ENCODE assay signal across 16 cellular contexts in genomic region chr16:56388209-56388608, GRCh38. TPM values are rescaled to one million over a fixed set of nuclear protein-coding genes. Genes with fewer than 3 reads are reported as not detected.
DNase-seq lines count a peak whose midpoint lies in the region; ATAC-seq, FAIRE-seq and TF ChIP-seq lines count a peak whose summit lies in the region.
"Had no signal": no experiment of that assay in that cellular context is flagged by ENCODE, and none has a peak within 500 bp of the region (broad histone marks: within the 10 kb centered on the region; RNA-seq: fewer than 3 reads in every experiment).

No MANE protein-coding gene starts in this region.

- H4K8ac ChIP-seq in IMR-90 (ENCODE audit: low read depth in 2 of 2, low read length in 2 of 2): no peak overlapping the region

- H3K4me3 ChIP-seq in IMR-90 (ENCODE audit: insufficient read depth, low read depth, low read length) (no peak overlapping the region), astrocyte (ENCODE audit: insufficient read depth, low read depth, low read length) (no peak overlapping the region)
- H3K4me3 ChIP-seq: HAP-1 had no signal

- no peak for TF ChIP-seq POLR2A in IMR-90 (IDR thresholded peaks at IDR 0.05; ENCODE audit: low read depth, low read length)

- H3K27ac ChIP-seq in IMR-90 (ENCODE audit: insufficient read depth, low read length) (no peak overlapping the region), astrocyte (ENCODE audit: low read depth, low read length) (no peak overlapping the region)
- H3K27ac ChIP-seq: HL-60 had no signal

- H3K4me1 ChIP-seq in IMR-90 (ENCODE audit: control insufficient read depth, insufficient read depth, low read length): peaks cover 15% of the 10 kb centered on the region
- H3K4me1 ChIP-seq in astrocyte (ENCODE audit: insufficient read depth, low read length): peaks cover 19% of the 10 kb centered on the region
- H3K4me1 ChIP-seq: HAP-1 had no signal

- intact Hi-C loops in IMR-90 (cut with micrococcal nuclease): no loop called here

- ATAC-seq in IMR-90 (ENCODE audit: low read depth): peak; percentile 59
- no peak for ATAC-seq in GM21786 (IDR thresholded peaks at IDR 0.05; ENCODE audit: unreplicated experiment)
- ATAC-seq in GM18909 (IDR thresholded peaks at IDR 0.05; ENCODE audit: poor library complexity, unreplicated experiment): no peak
- ATAC-seq: Right ventricle myocardium inferior had no signal

- no peak for TF ChIP-seq CTCF in IMR-90 (conservative IDR thresholded peaks at IDR 0.05; ENCODE audit: low read depth, low read length)
- TF ChIP-seq CTCF in astrocyte (IDR thresholded peaks at IDR 0.05; ENCODE audit: insufficient read depth, low read depth, low read length): no peak

- H3K18ac ChIP-seq in IMR-90 (ENCODE audit: low read depth, low read length): no peak overlapping the region

- dilution Hi-C loops in IMR-90 (cut with HindIII; ENCODE audit: low sequenced_read_pairs, unreplicated experiment): no loop called here

- H3K27ac Mint-ChIP-seq in astrocyte (ENCODE audit: unreplicated experiment): no peak overlapping the region
- H3K27ac Mint-ChIP-seq: B cell had no signal

- POLR2A ChIA-PET in IMR-90 (lab: Charles Lee; ENCODE audit: unreplicated experiment): no interaction called here

- no peak overlapping the region for H3K9ac ChIP-seq in IMR-90 (ENCODE audit: low read depth, low read length)
- H3K9ac ChIP-seq in astrocyte (ENCODE audit: low read length): no peak overlapping the region

- H3K9me3 ChIP-seq in IMR-90 (ENCODE audit: control insufficient read depth, insufficient read depth, low read length) (no peaks in the 10 kb centered on the region), astrocyte (ENCODE audit: insufficient read depth, low read depth, low read length) (no peaks in the 10 kb centered on the region)
- H3K9me3 ChIP-seq: HAP-1 had no signal

- no TSS peak for BruUV-seq in IMR-90 (replicated peaks; lab: Mats Ljungman, UMichigan)

- H3K27me3 Mint-ChIP-seq in astrocyte (ENCODE audit: low read depth, unreplicated experiment): no peaks in the 10 kb centered on the region
- H3K27me3 Mint-ChIP-seq: B cell; CD4-positive, CD25-positive, alpha-beta regulatory T cell had no signal

- H3K79me1 ChIP-seq in IMR-90 (ENCODE audit: low read depth in 1 of 2, low read length in 2 of 2): peaks cover 15 to 29% of the 10 kb centered on the region in 2 experiments

- H3K4me1 Mint-ChIP-seq in astrocyte (ENCODE audit: low read depth, unreplicated experiment): peaks cover 16% of the 10 kb centered on the region
- H3K4me1 Mint-ChIP-seq: B cell had no signal

- peak overlapping the region; percentile 97 for H2BK5ac ChIP-seq in IMR-90 (ENCODE audit: low read depth, low read length, poor library complexity, severe bottlenecking)

- no peak overlapping the region for H3K4me2 ChIP-seq in IMR-90 (ENCODE audit: low read depth, low read length)
- no peak overlapping the region for H3K4me2 ChIP-seq in astrocyte (ENCODE audit: low read length)

- H3K4me3 Mint-ChIP-seq in astrocyte (ENCODE audit: unreplicated experiment): no peak overlapping the region
- H3K4me3 Mint-ChIP-seq: B cell; CD4-positive, CD25-positive, alpha-beta regulatory T cell had no signal

- no peaks in the 10 kb centered on the region for H3K79me2 ChIP-seq in astrocyte (ENCODE audit: insufficient read depth, low read length)

- H3K23ac ChIP-seq in IMR-90 (ENCODE audit: low read depth, low read length): no peak overlapping the region

- no peak overlapping the region for H2AK9ac ChIP-seq in IMR-90 (replicated peaks; ENCODE audit: low read depth, low read length, poor library complexity)

- no peak overlapping the region for H3K4ac ChIP-seq in IMR-90 (ENCODE audit: low read depth, low read length)

- in situ Hi-C loops in IMR-90 (cut with MboI; ENCODE audit: low sequenced_read_pairs): no loop called here

- no peak overlapping the region for H2AK5ac ChIP-seq in IMR-90 (ENCODE audit: low read depth, low read length)

- TF ChIP-seq RAD21 in IMR-90 (IDR thresholded peaks at IDR 0.05; ENCODE audit: low read length): no peak

- H3K9me3 Mint-ChIP-seq in astrocyte (ENCODE audit: unreplicated experiment): peaks cover 4% of the 10 kb centered on the region

- DNase-seq in IMR-90: peak; percentile 84
- peak; percentile 41 for DNase-seq in astrocyte (ENCODE audit: low read depth)
- DNase-seq in fibroblast of peridontal ligament (ENCODE audit: extremely low read depth): peak; percentile 37
- no peak for DNase-seq in hypothalamus (lab: John Stamatoyannopoulos, UW)
- no peak for DNase-seq in NCI-H146 (lab: John Stamatoyannopoulos, UW)
- DNase-seq: CD4-positive, CD25-positive, alpha-beta regulatory T cell; DMS53; NCI-H1436; NCI-H2081; NCI-H524 had no signal

- FAIRE-seq in astrocyte (lab: Jason Lieb, UNC): no peak

- CTCF ChIA-PET in IMR-90 (lab: Yijun Ruan, JAX): interaction anchor here (1.1 to 1.5 kb wide), 2 partner anchors 17 to 20 kb away, joined by 3 to 4 read pairs; no protein-coding TSS in a partner anchor

- H3K36me3 ChIP-seq in IMR-90 (ENCODE audit: control insufficient read depth, insufficient read depth, low read length): peaks cover 29% of the 10 kb centered on the region
- H3K36me3 ChIP-seq in astrocyte (ENCODE audit: insufficient read depth, low read length): peaks cover 21% of the 10 kb centered on the region

- no peak overlapping the region for H3K14ac ChIP-seq in IMR-90 (replicated peaks; ENCODE audit: low read depth, low read length)

- no peak overlapping the region for H4K91ac ChIP-seq in IMR-90 (ENCODE audit: insufficient read depth, low read depth, low read length)

- H3K56ac ChIP-seq in IMR-90 (ENCODE audit: extremely low read depth, insufficient read depth, low read length): no peak overlapping the region

- H2AFZ ChIP-seq in IMR-90 (replicated peaks; ENCODE audit: low read length, poor library complexity): no peak overlapping the region
- H2AFZ ChIP-seq in astrocyte (ENCODE audit: low read depth, low read length): no peak overlapping the region

- no peak overlapping the region for H4K5ac ChIP-seq in IMR-90 (ENCODE audit: low read depth, low read length)

- H2BK20ac ChIP-seq in IMR-90 (ENCODE audit: low read depth, low read length): no peak overlapping the region

- peaks cover 15% of the 10 kb centered on the region for H3K9me1 ChIP-seq in IMR-90 (ENCODE audit: insufficient read depth, low read length)

- H3K27me3 ChIP-seq in IMR-90 (ENCODE audit: control insufficient read depth, insufficient read depth, low read length) (no peaks in the 10 kb centered on the region), astrocyte (ENCODE audit: insufficient read depth, low read length) (no peaks in the 10 kb centered on the region)

- H2BK15ac ChIP-seq in IMR-90 (ENCODE audit: low read depth, low read length): peak overlapping the region; percentile 30; the same call in 1 of the 3 replicates

- H2BK120ac ChIP-seq in IMR-90 (ENCODE audit: low read depth, low read length): no peak overlapping the region

- peaks cover 57% of the 10 kb centered on the region for H3K36me3 Mint-ChIP-seq in astrocyte (ENCODE audit: low read depth, unreplicated experiment)

- peaks cover 5% of the 10 kb centered on the region; the same call in 1 of the 2 replicates for H4K20me1 ChIP-seq in IMR-90 (ENCODE audit: insufficient read depth, low read length)
- H4K20me1 ChIP-seq in astrocyte (ENCODE audit: insufficient read depth, low read length): no peaks in the 10 kb centered on the region

TF ChIP-seq in IMR-90, 13 proteins besides CTCF, POLR2A, EP300 and RAD21:
- TF ChIP-seq RCOR1 (IDR thresholded peaks at IDR 0.05; ENCODE audit: insufficient replicate concordance, low read length): no peak
- TF ChIP-seq FOS (IDR thresholded peaks at IDR 0.05; ENCODE audit: low read depth, low read length): peak; percentile 66; the same call in 1 of the 2 replicates
- no peak for TF ChIP-seq ELK1 (IDR thresholded peaks at IDR 0.05; ENCODE audit: borderline replicate concordance, low read depth, low read length)
- no peak for TF ChIP-seq MXI1 (IDR thresholded peaks at IDR 0.05; ENCODE audit: borderline replicate concordance, low read depth, low read length)
- TF ChIP-seq BHLHE40 (IDR thresholded peaks at IDR 0.05; ENCODE audit: low read depth, low read length): no peak
- no peak for TF ChIP-seq RFX5 (IDR thresholded peaks at IDR 0.05; ENCODE audit: low read depth, low read length)
- TF ChIP-seq MAFK (IDR thresholded peaks at IDR 0.05; ENCODE audit: low read depth, low read length): no peak
- TF ChIP-seq NFE2L2 (IDR thresholded peaks at IDR 0.05; ENCODE audit: low read depth, low read length): no peak
- TF ChIP-seq MAZ (IDR thresholded peaks at IDR 0.05; ENCODE audit: borderline replicate concordance, low read depth, low read length): no peak
- TF ChIP-seq CEBPB (IDR thresholded peaks at IDR 0.05; ENCODE audit: low read depth, low read length): peak; percentile 76
- TF ChIP-seq, protein P1, sequence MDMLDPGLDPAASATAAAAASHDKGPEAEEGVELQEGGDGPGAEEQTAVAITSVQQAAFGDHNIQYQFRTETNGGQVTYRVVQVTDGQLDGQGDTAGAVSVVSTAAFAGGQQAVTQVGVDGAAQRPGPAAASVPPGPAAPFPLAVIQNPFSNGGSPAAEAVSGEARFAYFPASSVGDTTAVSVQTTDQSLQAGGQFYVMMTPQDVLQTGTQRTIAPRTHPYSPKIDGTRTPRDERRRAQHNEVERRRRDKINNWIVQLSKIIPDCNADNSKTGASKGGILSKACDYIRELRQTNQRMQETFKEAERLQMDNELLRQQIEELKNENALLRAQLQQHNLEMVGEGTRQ (IDR thresholded peaks at IDR 0.05; ENCODE audit: low read depth, low read length): no peak
- no peak for TF ChIP-seq SMC3 (IDR thresholded peaks at IDR 0.05; ENCODE audit: low read depth, low read length)
- no peak for TF ChIP-seq CHD1 (IDR thresholded peaks at IDR 0.05; ENCODE audit: low read depth, low read length)

RNA-seq across cellular contexts. Expression of gene AMFR, which starts 37.1 kb away (rescaled TPM):
- total RNA-seq in IMR-90 (2012; rRNA removed) (215 and 216 TPM in 2 replicates), astrocyte (86.2 TPM in 2 replicates)
- polyA plus RNA-seq in IMR-90 (2012; rRNA removed): 60.7 and 74.3 TPM in 2 replicates
- 79.2 and 162 TPM in 2 replicates for polyA plus RNA-seq in IMR-90 (2012; cell fraction: cytosol; rRNA removed)
- 61.8 and 76.4 TPM in 2 replicates for polyA plus RNA-seq in IMR-90 (2012; cell fraction: nucleus; rRNA removed; ENCODE audit: low replicate concordance)

Comparison
In these comparisons a context has a peak if more than half of its experiments do, and no peak if none do; other contexts are left out.
1. DNase-seq: peak in IMR-90 (single experiment), astrocyte (single experiment) and fibroblast of peridontal ligament (single experiment); none in hypothalamus (0 of 51) and NCI-H146 (single experiment).